ENCODE assay signal across 13 cellular contexts in the genomic region with DNA sequence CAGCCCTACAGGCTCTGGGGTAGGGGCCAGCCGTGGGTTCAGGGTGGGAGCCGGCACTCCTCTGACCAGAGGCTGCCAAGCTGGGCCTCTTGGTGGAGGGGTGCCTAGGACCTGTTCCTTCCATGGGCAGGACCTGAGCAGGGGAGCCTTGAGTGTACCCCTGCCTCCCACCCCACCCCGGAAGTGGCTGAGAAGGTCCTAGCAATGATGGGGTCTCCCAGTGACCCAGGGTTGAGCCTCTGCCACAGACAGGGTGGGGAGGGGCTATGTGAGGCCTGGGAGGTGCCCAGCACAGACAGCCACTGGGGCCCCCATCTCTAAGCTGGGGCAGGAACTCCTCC. TPM values are rescaled to one million over a fixed set of nuclear protein-coding genes. Genes with fewer than 3 reads are reported as not detected.
A peak's percentile ranks its signal among the peaks of the same experiment; 100 is the strongest.
DNase-seq lines count a peak whose midpoint lies in the region; ATAC-seq and TF ChIP-seq lines count a peak whose summit lies in the region.
"Had no signal": no experiment of that assay in that cellular context is flagged by ENCODE, and none has a peak within 500 bp of the region (broad histone marks: within the 10 kb centered on the region; RNA-seq: fewer than 3 reads in every experiment).

No MANE protein-coding gene starts in this region.

- DNase-seq in Peyer's patch: no peak
- no peak for DNase-seq in thoracic aorta (ENCODE audit: low spot score)
- no peak for DNase-seq in activated CD4-positive, alpha-beta T cell treated with anti-CD3 and anti-CD28 coated beads for 48 hours
- DNase-seq in RPMI8226: no peak
- DNase-seq in stimulated activated naive CD4-positive, alpha-beta T cell treated with Interleukin-2 at 50 U/mL for 16 hours (lab: John Stamatoyannopoulos, UW): no peak
- DNase-seq: activated naive CD8-positive, alpha-beta T cell treated with anti-CD3 and anti-CD28 coated beads, Interleukin-2, amount 50 U/mL, for 24 hours; CD4-positive, alpha-beta T cell; NCI-H2107 had no signal

- no peak for TF ChIP-seq POLR2A in Peyer's patch (IDR thresholded peaks at IDR 0.05)

- H3K4me1 ChIP-seq in Peyer's patch (peaks cover 0 to 96% (median 2%) of the 10 kb centered on the region in 4 donors), ectodermal cell (ENCODE audit: control insufficient read depth, insufficient read depth, low read length) (peaks cover 69% of the 10 kb centered on the region), thoracic aorta (ENCODE audit: control insufficient read depth in 1 of 2, low read depth in 2 of 2) (peaks cover 56 to 97% of the 10 kb centered on the region in 2 donors)

- TF ChIP-seq EP300 in neural cell (conservative IDR thresholded peaks at IDR 0.05; ENCODE audit: poor library complexity, severe bottlenecking): no peak

- no peak overlapping the region for H2AFZ ChIP-seq in neural cell (ENCODE audit: low read depth, low read length)

- no peaks in the 10 kb centered on the region for H4K20me1 ChIP-seq in neural cell (ENCODE audit: insufficient read depth)

- H3K9me2 ChIP-seq in neural cell (ENCODE audit: insufficient read depth, low read length): no peaks in the 10 kb centered on the region

- H3F3A ChIP-seq in neural cell (ENCODE audit: insufficient read depth, low read length, poor library complexity, severe bottlenecking): no peaks in the 10 kb centered on the region

- no peaks in the 10 kb centered on the region for H3K36me3 ChIP-seq in Peyer's patch
- H3K36me3 ChIP-seq in ectodermal cell (ENCODE audit: control insufficient read depth, insufficient read depth, low read length): no peaks in the 10 kb centered on the region
- no peaks in the 10 kb centered on the region for H3K36me3 ChIP-seq in neural cell (ENCODE audit: insufficient read depth, low read length)
- H3K36me3 ChIP-seq in thoracic aorta: no peaks in the 10 kb centered on the region

- H3K79me2 ChIP-seq in neural cell (replicated peaks; ENCODE audit: insufficient read depth, low read length): no peaks in the 10 kb centered on the region

- H3K9ac ChIP-seq in neural cell (ENCODE audit: low read length): peak overlapping the region; percentile 81

- TF ChIP-seq CTCF in Peyer's patch (IDR thresholded peaks at IDR 0.05) (no peak), neural cell (IDR thresholded peaks at IDR 0.05; ENCODE audit: poor library complexity, severe bottlenecking) (no peak), thoracic aorta (IDR thresholded peaks at IDR 0.05) (no peak)

- H3K4me3 ChIP-seq in Peyer's patch (no peak overlapping the region), ectodermal cell (ENCODE audit: insufficient read depth, low read depth, low read length) (no peak overlapping the region), neural cell (ENCODE audit: low read length) (peak overlapping the region; percentile 57), thoracic aorta (no peak overlapping the region)

- 88 to 90% methylated on average over 3 of the region's 3 CpGs for WGBS in ectodermal cell, 2 experiments

- H3K9me3 ChIP-seq in Peyer's patch (no peaks in the 10 kb centered on the region), ectodermal cell (ENCODE audit: control insufficient read depth, low read length) (no peaks in the 10 kb centered on the region), neural cell (ENCODE audit: low read length) (no peaks in the 10 kb centered on the region), thoracic aorta (no peaks in the 10 kb centered on the region)

- ATAC-seq in thoracic aorta (ENCODE audit: insufficient number of reproducible peaks, low FRiP score, low read depth): no peak
- no peak for ATAC-seq in GM19324 (IDR thresholded peaks at IDR 0.05; ENCODE audit: low FRiP score, unreplicated experiment)
- ATAC-seq: activated naive CD8-positive, alpha-beta T cell treated with anti-CD3 and anti-CD28 coated beads, Interleukin-2, amount 50 U/mL, for 24 hours; left colon; stimulated activated effector memory CD8-positive, alpha-beta T cell treated with anti-CD3 and anti-CD28 coated beads, Interleukin-12 subunit alpha, Interleukin-12 subunit beta, amount 100 ng/mL, for 72 hours had no signal

- peak overlapping the region; percentile 66 to 93 (median 82) for H3K27ac ChIP-seq in Peyer's patch
- peak overlapping the region; percentile 41 for H3K27ac ChIP-seq in ectodermal cell (ENCODE audit: insufficient read depth, low read depth, low read length, poor library complexity, severe bottlenecking)
- H3K27ac ChIP-seq in neural cell (ENCODE audit: low read length): peak overlapping the region; percentile 94
- H3K27ac ChIP-seq in thoracic aorta: peak overlapping the region; percentile 97 to 100

- no peaks in the 10 kb centered on the region for H3K27me3 ChIP-seq in Peyer's patch
- no peaks in the 10 kb centered on the region for H3K27me3 ChIP-seq in ectodermal cell (ENCODE audit: control insufficient read depth, insufficient read depth, low read length, poor library complexity, severe bottlenecking)
- no peaks in the 10 kb centered on the region for H3K27me3 ChIP-seq in neural cell (ENCODE audit: insufficient read depth, low read depth, low read length)
- no peaks in the 10 kb centered on the region for H3K27me3 ChIP-seq in thoracic aorta (replicated peaks; ENCODE audit: insufficient read depth)

- no peak for TF ChIP-seq RAD21 in neural cell (conservative IDR thresholded peaks at IDR 0.05)

- peak overlapping the region; percentile 31 for H3K4me2 ChIP-seq in neural cell (ENCODE audit: low read length)

TF ChIP-seq in neural cell, 6 proteins besides CTCF, POLR2A, EP300 and RAD21:
- TF ChIP-seq POLR2AphosphoS5 (IDR thresholded peaks at IDR 0.05): no peak
- TF ChIP-seq, protein P1, sequence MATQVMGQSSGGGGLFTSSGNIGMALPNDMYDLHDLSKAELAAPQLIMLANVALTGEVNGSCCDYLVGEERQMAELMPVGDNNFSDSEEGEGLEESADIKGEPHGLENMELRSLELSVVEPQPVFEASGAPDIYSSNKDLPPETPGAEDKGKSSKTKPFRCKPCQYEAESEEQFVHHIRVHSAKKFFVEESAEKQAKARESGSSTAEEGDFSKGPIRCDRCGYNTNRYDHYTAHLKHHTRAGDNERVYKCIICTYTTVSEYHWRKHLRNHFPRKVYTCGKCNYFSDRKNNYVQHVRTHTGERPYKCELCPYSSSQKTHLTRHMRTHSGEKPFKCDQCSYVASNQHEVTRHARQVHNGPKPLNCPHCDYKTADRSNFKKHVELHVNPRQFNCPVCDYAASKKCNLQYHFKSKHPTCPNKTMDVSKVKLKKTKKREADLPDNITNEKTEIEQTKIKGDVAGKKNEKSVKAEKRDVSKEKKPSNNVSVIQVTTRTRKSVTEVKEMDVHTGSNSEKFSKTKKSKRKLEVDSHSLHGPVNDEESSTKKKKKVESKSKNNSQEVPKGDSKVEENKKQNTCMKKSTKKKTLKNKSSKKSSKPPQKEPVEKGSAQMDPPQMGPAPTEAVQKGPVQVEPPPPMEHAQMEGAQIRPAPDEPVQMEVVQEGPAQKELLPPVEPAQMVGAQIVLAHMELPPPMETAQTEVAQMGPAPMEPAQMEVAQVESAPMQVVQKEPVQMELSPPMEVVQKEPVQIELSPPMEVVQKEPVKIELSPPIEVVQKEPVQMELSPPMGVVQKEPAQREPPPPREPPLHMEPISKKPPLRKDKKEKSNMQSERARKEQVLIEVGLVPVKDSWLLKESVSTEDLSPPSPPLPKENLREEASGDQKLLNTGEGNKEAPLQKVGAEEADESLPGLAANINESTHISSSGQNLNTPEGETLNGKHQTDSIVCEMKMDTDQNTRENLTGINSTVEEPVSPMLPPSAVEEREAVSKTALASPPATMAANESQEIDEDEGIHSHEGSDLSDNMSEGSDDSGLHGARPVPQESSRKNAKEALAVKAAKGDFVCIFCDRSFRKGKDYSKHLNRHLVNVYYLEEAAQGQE (IDR thresholded peaks at IDR 0.05; ENCODE audit: borderline replicate concordance): no peak
- no peak for TF ChIP-seq SMC3 (conservative IDR thresholded peaks at IDR 0.05; ENCODE audit: poor library complexity)
- TF ChIP-seq EZH2 (IDR thresholded peaks at IDR 0.05; ENCODE audit: borderline replicate concordance, insufficient read depth, low read length, poor library complexity, severe bottlenecking): no peak
- no peak for TF ChIP-seq MXI1 (conservative IDR thresholded peaks at IDR 0.05; ENCODE audit: poor library complexity, severe bottlenecking)
- no peak for TF ChIP-seq TAF1 (IDR thresholded peaks at IDR 0.05; ENCODE audit: low read depth)

RNA-seq across cellular contexts. Expression of a gene that starts 6.2 kb away (rescaled TPM):
- total RNA-seq in Peyer's patch: 100 to 1,000 TPM in 1 of 4 donors, 10 to 100 TPM in 3; 12.1 to 115 (median 30.4) TPM
- 83.6 TPM for polyA plus RNA-seq in ectodermal cell (2013, experiment 1 of 4)
- 65.7 TPM for polyA plus RNA-seq in ectodermal cell (2013, experiment 2 of 4)
- polyA plus RNA-seq in ectodermal cell (2013, experiment 3 of 4): 67.5 TPM
- polyA plus RNA-seq in ectodermal cell (2013, experiment 4 of 4): 64.8 TPM
- 20.4 and 22.4 TPM in 2 replicates for polyA plus RNA-seq in neural cell
- polyA minus RNA-seq in neural cell: 42.6 and 55.5 TPM in 2 replicates
- 10 to 100 TPM; 57.3 to 58.5 TPM for total RNA-seq in thoracic aorta

RNA-seq across cellular contexts. Expression of a gene that starts 45.7 kb away (rescaled TPM):
- total RNA-seq in Peyer's patch (10 to 100 TPM in 1 of 4 donors, 1 to 10 TPM in 3; 1.6 to 23.1 (median 2.6) TPM), thoracic aorta (10 to 100 TPM; 11.9 to 55.6 TPM)
- polyA plus RNA-seq in ectodermal cell (2013, experiment 1 of 4): not detected
- 0.12 TPM for polyA plus RNA-seq in ectodermal cell (2013, experiment 2 of 4)
- polyA plus RNA-seq in ectodermal cell (2013, experiment 3 of 4): not detected
- not detected for polyA plus RNA-seq in ectodermal cell (2013, experiment 4 of 4)
- polyA plus RNA-seq in neural cell: 3.0 TPM in 1 of 2 replicates, not detected in the other
- not detected in 2 replicates for polyA minus RNA-seq in neural cell

Comparison
In these comparisons a context has a peak if more than half of its experiments do, and no peak if none do; other contexts are left out.
1. H3K27ac ChIP-seq: peak in every context shown above with its lines; median percentile 98 in thoracic aorta; 94 in neural cell; 82 in Peyer's patch; 41 in ectodermal cell.